14 cellular contexts compared by ENCODE assay signal in genomic region chr2:138035597-138036217, GRCh38.
DNase-seq lines count a peak whose midpoint lies in the region; ATAC-seq and TF ChIP-seq lines count a peak whose summit lies in the region.
"Had no signal": no experiment of that assay in that cellular context is flagged by ENCODE, and none has a peak within 500 bp of the region (broad histone marks: within the 10 kb centered on the region; RNA-seq: fewer than 3 reads in every experiment).

No MANE protein-coding gene starts in this region.

- H3K27me3 ChIP-seq in neutrophil (no peaks in the 10 kb centered on the region), upper lobe of right lung (no peaks in the 10 kb centered on the region)

- TF ChIP-seq CTCF in choroid plexus epithelial cell (conservative IDR thresholded peaks at IDR 0.05; ENCODE audit: low read depth, low read length) = no peak
- no peak for TF ChIP-seq CTCF in neutrophil (IDR thresholded peaks at IDR 0.05)
- no peak for TF ChIP-seq CTCF in upper lobe of right lung (IDR thresholded peaks at IDR 0.05)

- intact Hi-C loops in upper lobe of right lung (cut with DNase I) = no loop called here

- no peaks in the 10 kb centered on the region for H3K36me3 ChIP-seq in neutrophil
- H3K36me3 ChIP-seq in upper lobe of right lung = no peaks in the 10 kb centered on the region
- H3K36me3 ChIP-seq: lower lobe of right lung had no signal

- peak; percentile 90 for DNase-seq in EH (ENCODE audit: low read depth)
- peak; percentile 66 for DNase-seq in NCI-H82 (lab: John Stamatoyannopoulos, UW)
- peak; percentile 26 for DNase-seq in choroid plexus epithelial cell (ENCODE audit: low read depth)
- DNase-seq in cerebellar cortex (ENCODE audit: low spot score) = no peak
- no peak for DNase-seq in stimulated activated CD4-positive, alpha-beta T cell treated with anti-CD3 and anti-CD28 coated beads, Interleukin-1b, Interleukin-23, amount 100 ng/mL, for 48 hours
- no peak for DNase-seq in upper lobe of right lung
- DNase-seq: activated CD4-positive, alpha-beta memory T cell treated with anti-CD3 and anti-CD28 coated beads, Interleukin-2, amount 10 ng/mL, durations not matched to agents 7 days and 5 days; CD4-positive, CD25-positive, alpha-beta regulatory T cell; cerebellar nuclear complex; H9; lower lobe of right lung; NCI-H1417 had no signal

- H3K27ac ChIP-seq in neutrophil (peak overlapping the region; percentile 35), upper lobe of right lung (no peak overlapping the region)
- H3K27ac ChIP-seq: lower lobe of right lung, SK-N-MC had no signal

- no peak for ATAC-seq in upper lobe of right lung
- ATAC-seq: lower lobe of right lung had no signal

- no peaks in the 10 kb centered on the region for H3K9me3 ChIP-seq in neutrophil
- H3K9me3 ChIP-seq in upper lobe of right lung = no peaks in the 10 kb centered on the region
- H3K9me3 ChIP-seq: lower lobe of right lung had no signal

- H3K4me3 ChIP-seq in choroid plexus epithelial cell (ENCODE audit: low read depth, low read length) (no peak overlapping the region), neutrophil (ENCODE audit: low read depth in 1 of 2, low read length in 1 of 2) (no peak overlapping the region), upper lobe of right lung (no peak overlapping the region)
- H3K4me3 ChIP-seq: lower lobe of right lung, SK-N-MC had no signal

- peaks cover 6 to 22% of the 10 kb centered on the region in 2 experiments for H3K4me1 ChIP-seq in neutrophil (ENCODE audit: control insufficient read depth in 1 of 2, insufficient read depth in 1 of 2, low read depth in 1 of 2, low read length in 1 of 2)
- no peaks in the 10 kb centered on the region for H3K4me1 ChIP-seq in upper lobe of right lung
- H3K4me1 ChIP-seq: lower lobe of right lung had no signal

Comparison
In these comparisons a context has a peak if more than half of its experiments do, and no peak if none do; other contexts are left out.
1. DNase-seq: peak in EH (single experiment), NCI-H82 (single experiment) and choroid plexus epithelial cell (single experiment); none in cerebellar cortex (single experiment), stimulated activated CD4-positive, alpha-beta T cell treated with anti-CD3 and anti-CD28 coated beads, Interleukin-1b, Interleukin-23, amount 100 ng/mL, for 48 hours (single experiment) and upper lobe of right lung (single experiment).